In the genomic region with DNA sequence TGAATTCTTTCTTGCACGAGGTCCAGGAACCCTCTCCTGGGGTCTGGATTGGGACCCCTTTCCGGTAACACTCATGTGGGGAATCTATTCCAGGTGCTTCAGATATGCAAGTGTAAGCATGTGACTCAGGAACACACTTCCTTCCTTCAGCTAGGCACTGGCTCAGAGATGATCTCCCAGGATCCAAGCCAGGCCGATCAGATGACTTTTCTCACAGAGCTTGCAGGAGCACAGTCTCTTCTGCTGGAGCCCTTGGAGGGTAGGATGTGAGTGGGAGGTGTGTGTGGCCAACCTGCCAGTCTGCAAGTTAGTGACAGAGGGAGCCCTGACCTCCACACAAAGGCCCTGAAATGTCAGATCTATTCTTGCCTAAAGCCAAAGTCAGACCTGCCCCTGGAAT, we compare ENCODE assay signal across 24 cellular contexts.
DNase-seq lines count a peak whose midpoint lies in the region; ATAC-seq and TF ChIP-seq lines count a peak whose summit lies in the region.
"Had no signal": no experiment of that assay in that cellular context is flagged by ENCODE, and none has a peak within 500 bp of the region (broad histone marks: within the 10 kb centered on the region; RNA-seq: fewer than 3 reads in every experiment).

No MANE protein-coding gene starts in this region.

- peak; percentile 40 for ATAC-seq in left ventricle myocardium superior
- ATAC-seq in foreskin keratinocyte: peak; percentile 9
- peak; percentile 41 for ATAC-seq in aorta (ENCODE audit: low FRiP score)
- ATAC-seq in activated CD8-positive, alpha-beta memory T cell treated with anti-CD3 and anti-CD28 coated beads, Interleukin-2, amount 10 ng/mL, durations not matched to agents 7 days and 5 days: no peak
- ATAC-seq: CD8-positive, alpha-beta T cell; K562 had no signal

- H3K27ac ChIP-seq in left ventricle myocardium inferior (replicated peaks) (no peak overlapping the region), foreskin keratinocyte (no peak overlapping the region), rectal smooth muscle tissue (ENCODE audit: low read depth, low read length) (peak overlapping the region; percentile 14), aorta (ENCODE audit: low read depth in 1 of 2, low read length in 2 of 2) (no peak overlapping the region), suprapubic skin (no peak overlapping the region)
- H3K27ac ChIP-seq: 22Rv1, C4-2B, SJSA1 had no signal

- no peak for TF ChIP-seq EP300 in suprapubic skin (IDR thresholded peaks at IDR 0.05)

- TF ChIP-seq CTCF in left ventricle myocardium inferior (IDR thresholded peaks at IDR 0.05; ENCODE audit: borderline replicate concordance) (no peak), foreskin keratinocyte (conservative IDR thresholded peaks at IDR 0.05) (no peak), suprapubic skin (IDR thresholded peaks at IDR 0.05) (no peak)

- CTCF ChIA-PET in activated CD8-positive, alpha-beta memory T cell treated with anti-CD3 and anti-CD28 coated beads, Interleukin-2, amount 10 ng/mL, durations not matched to agents 7 days and 5 days (lab: Charles Lee): no interaction called here

- H3K9me3 ChIP-seq in left ventricle myocardium inferior (replicated peaks) (no peaks in the 10 kb centered on the region), aorta (ENCODE audit: control insufficient read depth, low read length) (no peaks in the 10 kb centered on the region), suprapubic skin (no peaks in the 10 kb centered on the region)
- H3K9me3 ChIP-seq: SJSA1 had no signal

- H3K27me3 Mint-ChIP-seq in activated CD8-positive, alpha-beta memory T cell treated with anti-CD3 and anti-CD28 coated beads, Interleukin-2, amount 10 ng/mL, durations not matched to agents 7 days and 5 days: peaks cover 20% of the 10 kb centered on the region

- H3K4me1 Mint-ChIP-seq in activated CD8-positive, alpha-beta memory T cell treated with anti-CD3 and anti-CD28 coated beads, Interleukin-2, amount 10 ng/mL, durations not matched to agents 7 days and 5 days: no peaks in the 10 kb centered on the region
- H3K4me1 Mint-ChIP-seq: B cell had no signal

- H3K9me3 Mint-ChIP-seq in activated CD8-positive, alpha-beta memory T cell treated with anti-CD3 and anti-CD28 coated beads, Interleukin-2, amount 10 ng/mL, durations not matched to agents 7 days and 5 days (ENCODE audit: low read depth): no peaks in the 10 kb centered on the region
- H3K9me3 Mint-ChIP-seq: CD8-positive, alpha-beta T cell had no signal

- no peaks in the 10 kb centered on the region for H3K36me3 Mint-ChIP-seq in activated CD8-positive, alpha-beta memory T cell treated with anti-CD3 and anti-CD28 coated beads, Interleukin-2, amount 10 ng/mL, durations not matched to agents 7 days and 5 days
- H3K36me3 Mint-ChIP-seq: CD8-positive, alpha-beta T cell had no signal

- no peak overlapping the region for H3K27ac Mint-ChIP-seq in activated CD8-positive, alpha-beta memory T cell treated with anti-CD3 and anti-CD28 coated beads, Interleukin-2, amount 10 ng/mL, durations not matched to agents 7 days and 5 days
- H3K27ac Mint-ChIP-seq: B cell; CD8-positive, alpha-beta T cell had no signal

- no peak for TF ChIP-seq POLR2A in suprapubic skin (IDR thresholded peaks at IDR 0.05)

- H3K4me1 ChIP-seq in left ventricle myocardium inferior: peaks cover 3% of the 10 kb centered on the region
- H3K4me1 ChIP-seq in foreskin keratinocyte: no peaks in the 10 kb centered on the region
- peaks cover 9% of the 10 kb centered on the region for H3K4me1 ChIP-seq in rectal smooth muscle tissue (ENCODE audit: control insufficient read depth, insufficient read depth, low read length)
- no peaks in the 10 kb centered on the region for H3K4me1 ChIP-seq in aorta (ENCODE audit: control insufficient read depth in 1 of 2, insufficient read depth in 2 of 2, low read length in 2 of 2)
- no peaks in the 10 kb centered on the region for H3K4me1 ChIP-seq in suprapubic skin
- H3K4me1 ChIP-seq: SJSA1 had no signal

- H3K27me3 ChIP-seq in left ventricle myocardium inferior (ENCODE audit: low read depth) (peaks cover 59% of the 10 kb centered on the region), foreskin keratinocyte (peaks cover 48% of the 10 kb centered on the region), rectal smooth muscle tissue (ENCODE audit: control insufficient read depth, insufficient read depth, low read length) (no peaks in the 10 kb centered on the region), aorta (ENCODE audit: control insufficient read depth in 1 of 2, insufficient read depth in 2 of 2, low read length in 1 of 2) (no peaks in the 10 kb centered on the region), suprapubic skin (peaks cover 10% of the 10 kb centered on the region)
- H3K27me3 ChIP-seq: SJSA1 had no signal

- WGBS in aorta, 2 donors: 73 to 83% methylated on average over 3 of the region's 3 CpGs
- 49% methylated on average over 3 of the region's 3 CpGs for WGBS in suprapubic skin

- no peak overlapping the region for H3K9ac ChIP-seq in rectal smooth muscle tissue (ENCODE audit: low read length)

- DNase-seq in left ventricle myocardium superior: no peak
- DNase-seq in left ventricle myocardium inferior: no peak
- DNase-seq in foreskin keratinocyte: no peak
- DNase-seq in aorta: no peak
- DNase-seq in activated CD8-positive, alpha-beta memory T cell treated with anti-CD3 and anti-CD28 coated beads, Interleukin-2, amount 10 ng/mL, durations not matched to agents 7 days and 5 days: no peak
- no peak for DNase-seq in NCI-H526 treated with DMSO at 0.1 percent for 48 hours (lab: John Stamatoyannopoulos, UW)
- no peak for DNase-seq in suprapubic skin (ENCODE audit: low spot score in 2 of 2)
- DNase-seq: DMS 273 treated with DMSO at 0.1 percent for 48 hours, DMS79 treated with DMSO at 0.1 percent for 48 hours, Kasumi-1, NCI-H1105, NCI-H1436 treated with DMSO at 0.1 percent for 48 hours, NCI-H1930, NCI-H2107, NCI-H446 treated with DMSO at 0.1 percent for 48 hours, Right ventricle myocardium superior, RPMI8226 had no signal

- H3K4me3 ChIP-seq in left ventricle myocardium inferior (no peak overlapping the region), rectal smooth muscle tissue (ENCODE audit: low read length) (no peak overlapping the region), aorta (ENCODE audit: low read length in 2 of 2) (no peak overlapping the region), suprapubic skin (no peak overlapping the region)
- H3K4me3 ChIP-seq: K562, SJSA1 had no signal

- intact Hi-C loops in left ventricle myocardium superior (cut with micrococcal nuclease): no loop called here
- intact Hi-C loops in left ventricle myocardium inferior (cut with micrococcal nuclease): no loop called here
- intact Hi-C loops in aorta (cut with DNase I): loop anchor here in 1 of 2 donors (10.0 kb wide), 1 partner anchor 182 kb away; no protein-coding TSS in a partner anchor

- no peak overlapping the region for H3K4me3 Mint-ChIP-seq in activated CD8-positive, alpha-beta memory T cell treated with anti-CD3 and anti-CD28 coated beads, Interleukin-2, amount 10 ng/mL, durations not matched to agents 7 days and 5 days
- H3K4me3 Mint-ChIP-seq: B cell; CD8-positive, alpha-beta T cell had no signal

- H3K36me3 ChIP-seq in left ventricle myocardium inferior (no peaks in the 10 kb centered on the region), rectal smooth muscle tissue (ENCODE audit: control insufficient read depth, insufficient read depth, low read length) (no peaks in the 10 kb centered on the region), aorta (ENCODE audit: control insufficient read depth in 1 of 2, insufficient read depth in 2 of 2, low read length in 1 of 2) (no peaks in the 10 kb centered on the region), suprapubic skin (no peaks in the 10 kb centered on the region)
- H3K36me3 ChIP-seq: SJSA1 had no signal
